In genomic region chr5:149387081-149387611, GRCh38 we compare ENCODE assay signal across 15 cellular contexts. TPM values are rescaled to one million over a fixed set of nuclear protein-coding genes. Genes with fewer than 3 reads are reported as not detected.
A peak's percentile ranks its signal among the peaks of the same experiment; 100 is the strongest.
DNase-seq lines count a peak whose midpoint lies in the region; ATAC-seq, FAIRE-seq and TF ChIP-seq lines count a peak whose summit lies in the region.
"Had no signal": no experiment of that assay in that cellular context is flagged by ENCODE, and none has a peak within 500 bp of the region (broad histone marks: within the 10 kb centered on the region; RNA-seq: fewer than 3 reads in every experiment).

No MANE protein-coding gene starts in this region.

- H3K27me3 ChIP-seq in colonic mucosa = no peaks in the 10 kb centered on the region
- no peaks in the 10 kb centered on the region for H3K27me3 ChIP-seq in left lung
- H3K27me3 ChIP-seq in spleen (replicated peaks in 1 of 7) = no peaks in the 10 kb centered on the region
- H3K27me3 ChIP-seq: BLaER1 treated with 17β-estradiol and CSF1 and Interleukin-3, amounts not matched to agents 10 nM and 100 nM had no signal

- in situ Hi-C loops in G401 (cut with HindIII; ENCODE audit: low sequenced_read_pairs) = no loop called here

- no peaks in the 10 kb centered on the region for H3K4me1 ChIP-seq in colonic mucosa
- peaks cover 23 to 24% of the 10 kb centered on the region in 2 donors for H3K4me1 ChIP-seq in left lung
- H3K4me1 ChIP-seq in spleen = peaks cover 0 to 35% (median 6%) of the 10 kb centered on the region in 6 donors

- H3K9me3 ChIP-seq in colonic mucosa = no peaks in the 10 kb centered on the region
- H3K9me3 ChIP-seq in left lung = no peaks in the 10 kb centered on the region
- H3K9me3 ChIP-seq in spleen = no peaks in the 10 kb centered on the region
- H3K9me3 ChIP-seq: BLaER1 treated with 17β-estradiol and CSF1 and Interleukin-3, amounts not matched to agents 10 nM and 100 nM had no signal

- no peaks in the 10 kb centered on the region for H3K9me3 Mint-ChIP-seq in activated T-helper 2 cell treated with anti-CD3 and anti-CD28 coated beads, Interferon-gamma antibody, Interleukin-2, Interleukin-4, amounts not matched to agents 10 μg/mL and 5 μg/mL and 100 μg/mL, durations not matched to agents 14 hours and 24 hours and 36 hours
- H3K9me3 Mint-ChIP-seq: activated CD8-positive, alpha-beta T cell treated with anti-CD3 and anti-CD28 coated beads for 36 hours; activated naive CD4-positive, alpha-beta T cell treated with anti-CD3 and anti-CD28 coated beads, Interleukin-2, amount 10 ng/mL, durations not matched to agents 7 days and 5 days had no signal

- intact Hi-C loops in colonic mucosa (cut with DNase I) (no loop called here), left lung (cut with DNase I) (no loop called here), spleen (cut with DNase I; ENCODE audit: low total_unique reads) (no loop called here)
- intact Hi-C loops in activated T-helper 2 cell treated with anti-CD3 and anti-CD28 coated beads, Interferon-gamma antibody, Interleukin-2, Interleukin-4, amounts not matched to agents 10 μg/mL and 5 μg/mL and 100 μg/mL, durations not matched to agents 14 hours and 24 hours and 36 hours (cut with micrococcal nuclease) = no loop called here

- TF ChIP-seq POLR2A in spleen (IDR thresholded peaks at IDR 0.05) = no peak
- TF ChIP-seq POLR2A in GM12891 (IDR thresholded peaks at IDR 0.05; ENCODE audit: low read depth, low read length) = no peak

- TF ChIP-seq CTCF in colonic mucosa (IDR thresholded peaks at IDR 0.05) (no peak), left lung (IDR thresholded peaks at IDR 0.05) (no peak), spleen (IDR thresholded peaks at IDR 0.05 in 8 of 11, conservative IDR thresholded peaks at IDR 0.05 in 3 of 11) (no peak)

- H3K27ac ChIP-seq in colonic mucosa = peak overlapping the region; percentile 65
- peak overlapping the region; percentile 29 to 58 for H3K27ac ChIP-seq in left lung
- peak overlapping the region in 7 of 8 donors; percentile 41 to 69 (median 57) for H3K27ac ChIP-seq in spleen
- H3K27ac ChIP-seq: BLaER1 treated with 17β-estradiol and CSF1 and Interleukin-3, amounts not matched to agents 10 nM and 100 nM had no signal

- no peaks in the 10 kb centered on the region for H3K36me3 Mint-ChIP-seq in activated T-helper 2 cell treated with anti-CD3 and anti-CD28 coated beads, Interferon-gamma antibody, Interleukin-2, Interleukin-4, amounts not matched to agents 10 μg/mL and 5 μg/mL and 100 μg/mL, durations not matched to agents 14 hours and 24 hours and 36 hours (ENCODE audit: low read depth)
- H3K36me3 Mint-ChIP-seq: activated naive CD4-positive, alpha-beta T cell treated with anti-CD3 and anti-CD28 coated beads, Interleukin-2, amount 10 ng/mL, durations not matched to agents 7 days and 5 days had no signal

- H3K27me3 Mint-ChIP-seq in activated T-helper 2 cell treated with anti-CD3 and anti-CD28 coated beads, Interferon-gamma antibody, Interleukin-2, Interleukin-4, amounts not matched to agents 10 μg/mL and 5 μg/mL and 100 μg/mL, durations not matched to agents 14 hours and 24 hours and 36 hours (ENCODE audit: low read depth) = peaks cover 9% of the 10 kb centered on the region
- H3K27me3 Mint-ChIP-seq: activated CD8-positive, alpha-beta T cell treated with anti-CD3 and anti-CD28 coated beads for 36 hours had no signal

- no peak overlapping the region for H3K4me3 Mint-ChIP-seq in activated T-helper 2 cell treated with anti-CD3 and anti-CD28 coated beads, Interferon-gamma antibody, Interleukin-2, Interleukin-4, amounts not matched to agents 10 μg/mL and 5 μg/mL and 100 μg/mL, durations not matched to agents 14 hours and 24 hours and 36 hours (ENCODE audit: low read depth)
- H3K4me3 Mint-ChIP-seq: activated CD8-positive, alpha-beta T cell treated with anti-CD3 and anti-CD28 coated beads for 36 hours; activated naive CD4-positive, alpha-beta T cell treated with anti-CD3 and anti-CD28 coated beads, Interleukin-2, amount 10 ng/mL, durations not matched to agents 7 days and 5 days had no signal

- ATAC-seq in left lung (peak; percentile 3), HG03196 (IDR thresholded peaks at IDR 0.05; ENCODE audit: unreplicated experiment) (no peak)
- ATAC-seq: activated CD8-positive, alpha-beta T cell treated with anti-CD3 and anti-CD28 coated beads for 36 hours had no signal

- H3K9ac ChIP-seq in colonic mucosa (ENCODE audit: low read depth in 2 of 2, low read length in 2 of 2) = no peak overlapping the region
- H3K9ac ChIP-seq: BLaER1 treated with 17β-estradiol and CSF1 and Interleukin-3, amounts not matched to agents 10 nM and 100 nM had no signal

- H3K4me1 Mint-ChIP-seq in activated T-helper 2 cell treated with anti-CD3 and anti-CD28 coated beads, Interferon-gamma antibody, Interleukin-2, Interleukin-4, amounts not matched to agents 10 μg/mL and 5 μg/mL and 100 μg/mL, durations not matched to agents 14 hours and 24 hours and 36 hours (ENCODE audit: low read depth) = no peaks in the 10 kb centered on the region
- H3K4me1 Mint-ChIP-seq: activated naive CD4-positive, alpha-beta T cell treated with anti-CD3 and anti-CD28 coated beads, Interleukin-2, amount 10 ng/mL, durations not matched to agents 7 days and 5 days had no signal

- H3K36me3 ChIP-seq in colonic mucosa = no peaks in the 10 kb centered on the region
- no peaks in the 10 kb centered on the region for H3K36me3 ChIP-seq in left lung
- H3K36me3 ChIP-seq in spleen = no peaks in the 10 kb centered on the region
- H3K36me3 ChIP-seq: BLaER1 treated with 17β-estradiol and CSF1 and Interleukin-3, amounts not matched to agents 10 nM and 100 nM had no signal

- DNase-seq in G401 (ENCODE audit: low spot score) (peak; percentile 12), colonic mucosa (no peak), left lung (no peak), spleen (no peak), GM12891 (ENCODE audit: insufficient read length, low spot score) (no peak)
- DNase-seq in activated T-helper 2 cell treated with anti-CD3 and anti-CD28 coated beads, Interferon-gamma antibody, Interleukin-2, Interleukin-4, amounts not matched to agents 10 μg/mL and 5 μg/mL and 100 μg/mL, durations not matched to agents 14 hours and 24 hours and 36 hours (ENCODE audit: low spot score) = no peak
- no peak for DNase-seq in stimulated activated CD4-positive, alpha-beta T cell treated with anti-CD3 and anti-CD28 coated beads, Interleukin-4, amount 100 ng/mL, for 24 hours
- DNase-seq: activated CD8-positive, alpha-beta T cell treated with anti-CD3 and anti-CD28 coated beads for 36 hours; activated naive CD4-positive, alpha-beta T cell treated with anti-CD3 and anti-CD28 coated beads, Interleukin-2, amount 10 ng/mL, durations not matched to agents 7 days and 5 days; GDM1; OCI-M1 had no signal

- FAIRE-seq in GM12891 (lab: Jason Lieb, UNC) = no peak

- H3K4me3 ChIP-seq in colonic mucosa (no peak overlapping the region), left lung (no peak overlapping the region), spleen (no peak overlapping the region)
- H3K4me3 ChIP-seq: BLaER1 treated with 17β-estradiol and CSF1 and Interleukin-3, amounts not matched to agents 10 nM and 100 nM; skin epidermis had no signal

- no peak overlapping the region for H3K27ac Mint-ChIP-seq in activated T-helper 2 cell treated with anti-CD3 and anti-CD28 coated beads, Interferon-gamma antibody, Interleukin-2, Interleukin-4, amounts not matched to agents 10 μg/mL and 5 μg/mL and 100 μg/mL, durations not matched to agents 14 hours and 24 hours and 36 hours
- H3K27ac Mint-ChIP-seq: activated CD8-positive, alpha-beta T cell treated with anti-CD3 and anti-CD28 coated beads for 36 hours; activated naive CD4-positive, alpha-beta T cell treated with anti-CD3 and anti-CD28 coated beads, Interleukin-2, amount 10 ng/mL, durations not matched to agents 7 days and 5 days had no signal

- 66 to 80% (median 76%) methylated on average over 9 of the region's 9 CpGs for WGBS in spleen, 5 donors

TF ChIP-seq in GM12891, 5 proteins besides CTCF, POLR2A, EP300 and RAD21:
- TF ChIP-seq POU2F2 (IDR thresholded peaks at IDR 0.05; ENCODE audit: low read depth, low read length) (no peak), SPI1 (IDR thresholded peaks at IDR 0.05; ENCODE audit: low read depth, low read length) (no peak), PAX5 (IDR thresholded peaks at IDR 0.05; ENCODE audit: insufficient read depth, low read length, severe bottlenecking) (no peak), POLR2AphosphoS5 (IDR thresholded peaks at IDR 0.05; ENCODE audit: low read depth, low read length) (no peak), TAF1 (IDR thresholded peaks at IDR 0.05; ENCODE audit: low read depth, low read length) (no peak)
TF ChIP-seq in GM12891: peak in this region for 0.

RNA-seq across cellular contexts. Expression of gene IL17B, which starts 8.1 kb away (rescaled TPM):
- total RNA-seq in G401 (2014; rRNA removed; shearing (Covaris generic)) = 0.27 and 1.4 TPM in 2 replicates
- under 1 TPM in 1 of 2 donors, not detected in 1; 0.42 TPM for total RNA-seq in colonic mucosa
- total RNA-seq in left lung = under 1 TPM in 1 of 2 donors, not detected in 1; 0.42 TPM
- total RNA-seq in spleen = 1 to 10 TPM in 2 of 7 donors, under 1 TPM in 1, not detected in 4; 0.57 to 1.4 (median 1.1) TPM
- under 1 TPM; 0.30 to 0.62 (median 0.38) TPM for polyA plus RNA-seq in spleen
- not detected for polyA plus RNA-seq in GM12891 (2012; ENCODE audit: low read depth, missing spikeins)
- not detected in 2 replicates for total RNA-seq in activated T-helper 2 cell treated with anti-CD3 and anti-CD28 coated beads, Interferon-gamma antibody, Interleukin-2, Interleukin-4, amounts not matched to agents 10 μg/mL and 5 μg/mL and 100 μg/mL, durations not matched to agents 14 hours and 24 hours and 36 hours
- total RNA-seq: activated CD8-positive, alpha-beta T cell treated with anti-CD3 and anti-CD28 coated beads for 36 hours; LHCN-M2 had no signal

RNA-seq across cellular contexts. Expression of gene PCYOX1L, which starts 29.3 kb away (rescaled TPM):
- 13.0 and 14.0 TPM in 2 replicates for total RNA-seq in G401 (2014; rRNA removed; shearing (Covaris generic))
- total RNA-seq in colonic mucosa (10 to 100 TPM in 1 of 2 donors, 1 to 10 TPM in 1; 4.0 to 10.1 TPM), left lung (10 to 100 TPM in 1 of 2 donors, 1 to 10 TPM in 1; 9.0 to 10.5 TPM), spleen (10 to 100 TPM in 1 of 7 donors, 1 to 10 TPM in 6; 5.4 to 13.0 (median 7.8) TPM)
- polyA plus RNA-seq in spleen = 10 to 100 TPM in 1 of 3 donors, 1 to 10 TPM in 2; 6.8 to 11.7 (median 8.1) TPM
- polyA plus RNA-seq in GM12891 (2012; ENCODE audit: low read depth, missing spikeins) = 8.9 TPM
- 16.6 and 17.8 TPM in 2 replicates for total RNA-seq in activated T-helper 2 cell treated with anti-CD3 and anti-CD28 coated beads, Interferon-gamma antibody, Interleukin-2, Interleukin-4, amounts not matched to agents 10 μg/mL and 5 μg/mL and 100 μg/mL, durations not matched to agents 14 hours and 24 hours and 36 hours

RNA-seq across cellular contexts. Expression of gene GRPEL2, which starts 41.8 kb away (rescaled TPM):
- 18.1 and 22.9 TPM in 2 replicates for total RNA-seq in G401 (2014; rRNA removed; shearing (Covaris generic))
- total RNA-seq in colonic mucosa (10 to 100 TPM; 14.5 to 16.4 TPM), left lung (10 to 100 TPM; 12.3 to 15.9 TPM), spleen (10 to 100 TPM in 4 of 7 donors, 1 to 10 TPM in 3; 7.7 to 17.7 (median 11.2) TPM)
- polyA plus RNA-seq in spleen = 1 to 10 TPM; 4.6 to 5.9 (median 5.3) TPM
- polyA plus RNA-seq in GM12891 (2012; ENCODE audit: low read depth, missing spikeins) = 5.9 TPM
- total RNA-seq in activated T-helper 2 cell treated with anti-CD3 and anti-CD28 coated beads, Interferon-gamma antibody, Interleukin-2, Interleukin-4, amounts not matched to agents 10 μg/mL and 5 μg/mL and 100 μg/mL, durations not matched to agents 14 hours and 24 hours and 36 hours = 22.5 TPM in 2 replicates
